In the genomic region with DNA sequence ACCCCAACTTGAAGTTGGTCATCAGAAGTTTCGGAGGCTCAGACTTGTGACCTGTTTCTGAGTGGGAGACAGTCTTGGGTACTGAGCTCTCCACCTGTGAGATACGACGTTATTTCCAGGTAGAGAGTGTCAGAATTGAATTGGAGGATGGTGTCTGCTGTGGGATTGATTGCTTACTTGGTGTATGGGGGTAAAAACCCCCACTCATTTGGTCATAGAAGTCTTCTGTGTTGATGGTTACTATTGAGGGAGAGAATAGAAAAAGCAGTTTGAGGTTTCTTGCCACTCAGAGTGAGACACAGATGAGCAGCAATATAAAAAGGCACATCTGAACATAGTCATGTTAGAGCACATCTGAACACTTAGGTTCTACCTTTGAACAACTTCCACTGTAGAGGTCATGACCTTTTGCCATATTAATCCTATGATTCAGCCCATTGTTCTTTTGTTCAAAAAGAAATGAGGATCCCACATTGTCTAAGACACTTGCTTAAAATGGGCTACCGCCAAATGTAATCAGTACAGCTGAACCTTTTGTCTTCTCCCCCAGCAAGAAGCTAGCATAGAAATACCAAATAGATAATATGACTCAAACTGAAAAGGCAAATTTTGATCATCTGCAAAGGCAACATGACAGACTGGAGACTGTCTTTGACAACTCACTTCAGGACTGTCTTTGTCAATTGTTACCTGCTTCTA, we compare ENCODE assay signal across 9 cellular contexts.
DNase-seq lines count a peak whose midpoint lies in the region; ATAC-seq, FAIRE-seq and TF ChIP-seq lines count a peak whose summit lies in the region.
"Had no signal": no experiment of that assay in that cellular context is flagged by ENCODE, and none has a peak within 500 bp of the region (broad histone marks: within the 10 kb centered on the region; RNA-seq: fewer than 3 reads in every experiment).

No MANE protein-coding gene starts in this region.

- peaks cover 0 to under 1% (median 0%) of the 10 kb centered on the region in 3 donors for H3K36me3 Mint-ChIP-seq in naive thymus-derived CD8-positive, alpha-beta T cell
- H3K36me3 Mint-ChIP-seq in endothelial cell (ENCODE audit: low read depth, unreplicated experiment), result no peaks in the 10 kb centered on the region
- H3K36me3 Mint-ChIP-seq: brain had no signal

- no peak for TF ChIP-seq CTCF in endothelial cell (IDR thresholded peaks at IDR 0.05; ENCODE audit: unreplicated experiment)

- ATAC-seq in GM18861 (IDR thresholded peaks at IDR 0.05; ENCODE audit: unreplicated experiment) (peak; percentile 64), GM21390 (IDR thresholded peaks at IDR 0.05; ENCODE audit: unreplicated experiment) (peak; percentile 59), HG03196 (IDR thresholded peaks at IDR 0.05; ENCODE audit: unreplicated experiment) (peak; percentile 52)
- no peak for ATAC-seq in naive thymus-derived CD8-positive, alpha-beta T cell

- TF ChIP-seq POLR2A in H54 (IDR thresholded peaks at IDR 0.05; ENCODE audit: low read depth, low read length) (no peak), erythroblast (IDR thresholded peaks at IDR 0.05; ENCODE audit: low read length) (no peak)

- no peak overlapping the region for H3K4me3 Mint-ChIP-seq in naive thymus-derived CD8-positive, alpha-beta T cell
- no peak overlapping the region for H3K4me3 Mint-ChIP-seq in endothelial cell (ENCODE audit: unreplicated experiment)
- H3K4me3 Mint-ChIP-seq: brain had no signal

- peaks cover 4 to 15% (median 12%) of the 10 kb centered on the region in 4 donors for H3K4me1 Mint-ChIP-seq in naive thymus-derived CD8-positive, alpha-beta T cell
- peaks cover 16% of the 10 kb centered on the region for H3K4me1 Mint-ChIP-seq in endothelial cell (ENCODE audit: unreplicated experiment)
- H3K4me1 Mint-ChIP-seq: brain had no signal

- H3K9me3 Mint-ChIP-seq in naive thymus-derived CD8-positive, alpha-beta T cell, result no peaks in the 10 kb centered on the region
- H3K9me3 Mint-ChIP-seq in endothelial cell (ENCODE audit: unreplicated experiment), result no peaks in the 10 kb centered on the region
- H3K9me3 Mint-ChIP-seq: brain had no signal

- H3K27ac Mint-ChIP-seq in naive thymus-derived CD8-positive, alpha-beta T cell, result peak overlapping the region in 1 of 10 donors; percentile 42
- H3K27ac Mint-ChIP-seq in endothelial cell (ENCODE audit: unreplicated experiment), result no peak overlapping the region
- H3K27ac Mint-ChIP-seq: brain had no signal

- FAIRE-seq in H54 (lab: Jason Lieb, UNC), result no peak

- POLR2A ChIA-PET in naive thymus-derived CD8-positive, alpha-beta T cell (lab: Charles Lee), result no interaction called here

- peaks cover 0 to 3% (median 1%) of the 10 kb centered on the region in 5 donors for H3K27me3 Mint-ChIP-seq in naive thymus-derived CD8-positive, alpha-beta T cell
- peaks cover 5% of the 10 kb centered on the region for H3K27me3 Mint-ChIP-seq in endothelial cell (ENCODE audit: unreplicated experiment)

- DNase-seq in dermis blood vessel endothelial cell (peak; percentile 68), endothelial cell (ENCODE audit: low spot score) (no peak), H54 (ENCODE audit: insufficient read length, low spot score) (no peak), erythroblast (lab: John Stamatoyannopoulos, UW) (no peak)
- DNase-seq in naive thymus-derived CD8-positive, alpha-beta T cell, result no peak

Comparison
In these comparisons a context has a peak if more than half of its experiments do, and no peak if none do; other contexts are left out.
1. ATAC-seq: peak in GM18861 (single experiment), GM21390 (single experiment) and HG03196 (single experiment); none in naive thymus-derived CD8-positive, alpha-beta T cell (0 of 2).